In genomic region chr9:4640027-4640426, GRCh38 we compare ENCODE assay signal across 8 cellular contexts. TPM values are rescaled to one million over a fixed set of nuclear protein-coding genes. Genes with fewer than 3 reads are reported as not detected.
DNase-seq lines count a peak whose midpoint lies in the region; ATAC-seq and TF ChIP-seq lines count a peak whose summit lies in the region.

No MANE protein-coding gene starts in this region.

- H3K36me3 Mint-ChIP-seq in CD8-positive, alpha-beta T cell, result no peaks in the 10 kb centered on the region
- H3K36me3 Mint-ChIP-seq in T-helper 17 cell (ENCODE audit: low read depth), result peaks cover 2% of the 10 kb centered on the region
- H3K36me3 Mint-ChIP-seq in effector memory CD8-positive, alpha-beta T cell (ENCODE audit: insufficient read depth), result peaks cover 6% of the 10 kb centered on the region

- no peaks in the 10 kb centered on the region for H3K4me1 ChIP-seq in CD8-positive, alpha-beta T cell (ENCODE audit: insufficient read depth, low read length)
- H3K4me1 ChIP-seq in sigmoid colon, result no peaks in the 10 kb centered on the region

- H3K9me3 Mint-ChIP-seq in CD8-positive, alpha-beta T cell, result no peaks in the 10 kb centered on the region
- H3K9me3 Mint-ChIP-seq in effector memory CD8-positive, alpha-beta T cell, result no peaks in the 10 kb centered on the region

- no peaks in the 10 kb centered on the region for H3K27me3 Mint-ChIP-seq in CD8-positive, alpha-beta T cell (ENCODE audit: low read depth)
- H3K27me3 Mint-ChIP-seq in T-helper 17 cell, result peaks cover 12% of the 10 kb centered on the region
- H3K27me3 Mint-ChIP-seq in effector memory CD8-positive, alpha-beta T cell, result no peaks in the 10 kb centered on the region

- TF ChIP-seq CTCF in CD8-positive, alpha-beta T cell (IDR thresholded peaks at IDR 0.05), result peak; percentile 70
- TF ChIP-seq CTCF in sigmoid colon (IDR thresholded peaks at IDR 0.05), result peak; percentile 23 to 62 (median 42)

- no peak overlapping the region for H3K27ac ChIP-seq in CD8-positive, alpha-beta T cell (ENCODE audit: low read depth, low read length)
- no peak overlapping the region for H3K27ac ChIP-seq in sigmoid colon

- H3K4me1 Mint-ChIP-seq in CD8-positive, alpha-beta T cell (ENCODE audit: low read depth), result peaks cover 15% of the 10 kb centered on the region
- H3K4me1 Mint-ChIP-seq in T-helper 17 cell, result peaks cover 5% of the 10 kb centered on the region
- peaks cover 1 to 10% of the 10 kb centered on the region in 2 donors for H3K4me1 Mint-ChIP-seq in effector memory CD8-positive, alpha-beta T cell (ENCODE audit: low read depth in 2 of 2)

- ATAC-seq in CD8-positive, alpha-beta T cell, result peak; percentile 71
- peak; percentile 51 for ATAC-seq in T-helper 17 cell
- peak; percentile 44 for ATAC-seq in effector memory CD8-positive, alpha-beta T cell (replicated peaks)
- no peak for ATAC-seq in HG03097 (IDR thresholded peaks at IDR 0.05; ENCODE audit: low FRiP score, unreplicated experiment)

- CTCF ChIA-PET in CD8-positive, alpha-beta T cell (lab: Charles Lee), result interaction anchor here (0.7 to 4.6 kb wide), 41 partner anchors 8 to 1796 kb away, joined by 3 to 59 read pairs (median 5); partner anchors contain the start of genes PLPP6, PUM3 and SPATA6L
- CTCF ChIA-PET in HEK293T (lab: Yijun Ruan, JAX), result interaction anchor here (0.6 to 0.9 kb wide), 2 partner anchors 8 to 154 kb away, joined by 3 read pairs; no protein-coding TSS in a partner anchor

- H3K9me3 ChIP-seq in CD8-positive, alpha-beta T cell (ENCODE audit: low read length), result no peaks in the 10 kb centered on the region
- H3K9me3 ChIP-seq in T-helper 17 cell (ENCODE audit: control insufficient read depth, low read length, poor library complexity, severe bottlenecking), result no peaks in the 10 kb centered on the region
- no peaks in the 10 kb centered on the region for H3K9me3 ChIP-seq in sigmoid colon

- H3K27me3 ChIP-seq in CD8-positive, alpha-beta T cell (ENCODE audit: insufficient read depth, low read length), result no peaks in the 10 kb centered on the region
- H3K27me3 ChIP-seq in sigmoid colon, result no peaks in the 10 kb centered on the region

- no peak for TF ChIP-seq POLR2A in sigmoid colon (IDR thresholded peaks at IDR 0.05)

- H3K36me3 ChIP-seq in CD8-positive, alpha-beta T cell (ENCODE audit: insufficient read depth, low read length), result no peaks in the 10 kb centered on the region
- no peaks in the 10 kb centered on the region for H3K36me3 ChIP-seq in sigmoid colon

- H3K27ac Mint-ChIP-seq in CD8-positive, alpha-beta T cell, result no peak overlapping the region
- no peak overlapping the region for H3K27ac Mint-ChIP-seq in T-helper 17 cell
- H3K27ac Mint-ChIP-seq in effector memory CD8-positive, alpha-beta T cell, result no peak overlapping the region

- H3K4me3 Mint-ChIP-seq in CD8-positive, alpha-beta T cell, result no peak overlapping the region
- no peak overlapping the region for H3K4me3 Mint-ChIP-seq in T-helper 17 cell
- H3K4me3 Mint-ChIP-seq in effector memory CD8-positive, alpha-beta T cell, result no peak overlapping the region

- DNase-seq in CD8-positive, alpha-beta T cell, result peak; percentile 15 to 75 (median 53)
- DNase-seq in HEK293T (ENCODE audit: extremely low spot score) (peak; percentile 18), T-helper 17 cell (peak in 2 of 3 donors; percentile 14 to 16), sigmoid colon (no peak), putamen (ENCODE audit: low spot score) (no peak), NCI-H187 (lab: John Stamatoyannopoulos, UW) (no peak)
- peak; percentile 25 to 63 (median 38) for DNase-seq in effector memory CD8-positive, alpha-beta T cell

- intact Hi-C loops in CD8-positive, alpha-beta T cell (cut with DNase I, micrococcal nuclease), result loop anchor here (1.0 to 5.0 kb wide), 6 partner anchors 37 to 325 kb away; partner anchors contain the start of gene CDC37L1 (in 1 of the 2)
- intact Hi-C loops in sigmoid colon (cut with DNase I), result no loop called here

- WGBS in sigmoid colon, 2 donors, result 69 to 73% methylated on average over 2 of the region's 2 CpGs

- TF ChIP-seq EP300 in sigmoid colon (IDR thresholded peaks at IDR 0.05), result no peak

- no peak overlapping the region for H3K4me3 ChIP-seq in CD8-positive, alpha-beta T cell (ENCODE audit: low read depth, low read length)
- H3K4me3 ChIP-seq in sigmoid colon, result no peak overlapping the region

- POLR2A ChIA-PET in CD8-positive, alpha-beta T cell (lab: Charles Lee), result interaction anchor here (0.7 to 1.4 kb wide), 4 partner anchors 40 to 329 kb away, joined by 3 to 4 read pairs (median 3); no protein-coding TSS in a partner anchor
- POLR2A ChIA-PET in HEK293T (lab: Yijun Ruan, JAX), result no interaction called here

TF ChIP-seq in HEK293T, 16 proteins besides CTCF, POLR2A, EP300 and RAD21:
- TF ChIP-seq L3MBTL2 (conservative IDR thresholded peaks at IDR 0.05), result no peak
- TF ChIP-seq SP1 (IDR thresholded peaks at IDR 0.05), result no peak
- no peak for TF ChIP-seq NFRKB (IDR thresholded peaks at IDR 0.05)
- TF ChIP-seq PKNOX1 (IDR thresholded peaks at IDR 0.05), result no peak
- no peak for TF ChIP-seq HDGF (IDR thresholded peaks at IDR 0.05; ENCODE audit: borderline replicate concordance)
- TF ChIP-seq TARDBP (IDR thresholded peaks at IDR 0.05), result no peak
- no peak for TF ChIP-seq BHLHE40 (IDR thresholded peaks at IDR 0.05; ENCODE audit: borderline replicate concordance)
- TF ChIP-seq FOXA1 (IDR thresholded peaks at IDR 0.05), result no peak
- no peak for TF ChIP-seq ELF4 (IDR thresholded peaks at IDR 0.05)
- no peak for TF ChIP-seq FOXK2 (IDR thresholded peaks at IDR 0.05)
- no peak for TF ChIP-seq ZNF384 (IDR thresholded peaks at IDR 0.05)
- no peak for TF ChIP-seq LEF1 (IDR thresholded peaks at IDR 0.05; ENCODE audit: borderline replicate concordance)
- TF ChIP-seq FOXM1 (IDR thresholded peaks at IDR 0.05; ENCODE audit: borderline replicate concordance), result no peak
- no peak for TF ChIP-seq ARNT (IDR thresholded peaks at IDR 0.05)
- TF ChIP-seq CTBP1 (IDR thresholded peaks at IDR 0.05; ENCODE audit: borderline replicate concordance), result no peak
- TF ChIP-seq SUZ12 (IDR thresholded peaks at IDR 0.05), result no peak
TF ChIP-seq in HEK293T: peak in this region for 0.

RNA-seq across cellular contexts. Expression of gene PLPP6, which starts 22.1 kb away (rescaled TPM):
- 1 to 10 TPM; 4.4 TPM for total RNA-seq in CD8-positive, alpha-beta T cell
- total RNA-seq in T-helper 17 cell, result 1 to 10 TPM; 5.9 to 7.7 TPM
- 1 to 10 TPM; 3.0 to 6.9 (median 3.7) TPM for total RNA-seq in sigmoid colon
- 10 to 100 TPM in 1 of 3 donors, 1 to 10 TPM in 2; 3.0 to 10.7 (median 3.7) TPM for polyA plus RNA-seq in sigmoid colon

RNA-seq across cellular contexts. Expression of gene SPATA6L, which starts 26.3 kb away (rescaled TPM):
- 1 to 10 TPM; 2.6 to 3.3 TPM for total RNA-seq in CD8-positive, alpha-beta T cell
- total RNA-seq in T-helper 17 cell (1 to 10 TPM; 5.7 to 9.2 TPM), sigmoid colon (1 to 10 TPM; 1.4 to 3.3 (median 2.2) TPM)
- polyA plus RNA-seq in sigmoid colon, result 1 to 10 TPM; 1.4 to 2.4 (median 2.0) TPM

RNA-seq across cellular contexts. Expression of gene CDC37L1, which starts 39.3 kb away (rescaled TPM):
- total RNA-seq in CD8-positive, alpha-beta T cell, result 10 to 100 TPM; 35.1 to 36.1 TPM
- 10 to 100 TPM; 18.2 to 20.1 TPM for total RNA-seq in T-helper 17 cell
- 10 to 100 TPM; 30.7 to 40.6 (median 33.3) TPM for total RNA-seq in sigmoid colon
- polyA plus RNA-seq in sigmoid colon, result 10 to 100 TPM in 1 of 3 donors, 1 to 10 TPM in 2; 8.4 to 11.6 (median 9.9) TPM

Comparison
In these comparisons a context has a peak if more than half of its experiments do, and no peak if none do; other contexts are left out.
1. DNase-seq: peak in CD8-positive, alpha-beta T cell (7 of 7), HEK293T (single experiment), T-helper 17 cell (2 of 3) and effector memory CD8-positive, alpha-beta T cell (3 of 3); none in sigmoid colon (single experiment), putamen (single experiment) and NCI-H187 (0 of 2).